ENCODE assay signal across 15 cellular contexts in genomic region chr3:179066058-179066457, GRCh38. TPM values are rescaled to one million over a fixed set of nuclear protein-coding genes. Genes with fewer than 3 reads are reported as not detected.
A peak's percentile ranks its signal among the peaks of the same experiment; 100 is the strongest.
DNase-seq lines count a peak whose midpoint lies in the region; ATAC-seq, FAIRE-seq and TF ChIP-seq lines count a peak whose summit lies in the region.
"Had no signal": no experiment of that assay in that cellular context is flagged by ENCODE, and none has a peak within 500 bp of the region (broad histone marks: within the 10 kb centered on the region; RNA-seq: fewer than 3 reads in every experiment).

No MANE protein-coding gene starts in this region.

- TF ChIP-seq POLR2A in GM12891 (IDR thresholded peaks at IDR 0.05; ENCODE audit: low read depth, low read length) (no peak), transverse colon (IDR thresholded peaks at IDR 0.05) (no peak)

- no peaks in the 10 kb centered on the region for H3K9me3 ChIP-seq in transverse colon
- H3K9me3 ChIP-seq: ascending aorta, pancreas, thoracic aorta had no signal

- H3K36me3 ChIP-seq in transverse colon, result peaks cover 0 to 20% (median 0%) of the 10 kb centered on the region in 4 donors
- H3K36me3 ChIP-seq: pancreas, thoracic aorta had no signal

- no peaks in the 10 kb centered on the region for H3K27me3 Mint-ChIP-seq in activated naive CD4-positive, alpha-beta T cell treated with anti-CD3 and anti-CD28 coated beads, Interleukin-2, amount 50 U/mL, for 24 hours
- H3K27me3 Mint-ChIP-seq in stimulated activated naive B cell treated with anti-CD40 and anti-IgM and Interleukin-4, amounts not matched to agents 10 μg/mL and 1 μg/mL and 100 μg/mL, for 72 hours, result no peaks in the 10 kb centered on the region

- 85 to 95% methylated on average over 4 to 5 of the region's 5 CpGs for WGBS in transverse colon (ENCODE audit: low coverage in 1 of 2), 2 donors

- intact Hi-C loops in transverse colon (cut with DNase I; ENCODE audit: low total_unique reads), result no loop called here

- FAIRE-seq in GM12891 (lab: Jason Lieb, UNC), result no peak
- FAIRE-seq: pancreas had no signal

- no peak overlapping the region for H3K4me3 ChIP-seq in transverse colon
- H3K4me3 ChIP-seq: ascending aorta, pancreas, thoracic aorta had no signal

- TF ChIP-seq EP300 in transverse colon (IDR thresholded peaks at IDR 0.05; ENCODE audit: low read depth), result no peak

- no peaks in the 10 kb centered on the region for H3K27me3 ChIP-seq in transverse colon
- H3K27me3 ChIP-seq: ascending aorta, pancreas had no signal

- ATAC-seq in GM21723 (IDR thresholded peaks at IDR 0.05; ENCODE audit: unreplicated experiment) (peak; percentile 63), HG03108 (IDR thresholded peaks at IDR 0.05; ENCODE audit: unreplicated experiment) (peak; percentile 55)
- peak; percentile 59 to 72 for ATAC-seq in stimulated activated naive B cell treated with anti-CD40 and anti-IgM and Interleukin-4, amounts not matched to agents 10 μg/mL and 1 μg/mL and 100 μg/mL, for 72 hours (replicated peaks)
- ATAC-seq: pancreas had no signal

- no peaks in the 10 kb centered on the region for H3K9me3 Mint-ChIP-seq in activated naive CD4-positive, alpha-beta T cell treated with anti-CD3 and anti-CD28 coated beads, Interleukin-2, amount 50 U/mL, for 24 hours
- H3K9me3 Mint-ChIP-seq in stimulated activated naive B cell treated with anti-CD40 and anti-IgM and Interleukin-4, amounts not matched to agents 10 μg/mL and 1 μg/mL and 100 μg/mL, for 72 hours, result no peaks in the 10 kb centered on the region
- H3K9me3 Mint-ChIP-seq: activated T-helper 1 cell treated with anti-CD3 and anti-CD28 coated beads, Interleukin-12 subunit alpha, Interleukin-12 subunit beta, Interleukin-2, Interleukin-4 antibody, amounts not matched to agents 30 ng/mL and 10 ng/mL and 1 ng/mL, durations not matched to agents 14 hours and 24 hours and 36 hours had no signal

- no peak for DNase-seq in activated naive CD4-positive, alpha-beta T cell treated with Interleukin-2 at 50 U/mL for 16 hours
- DNase-seq in stimulated activated naive B cell treated with anti-CD40 and anti-IgM and Interleukin-4, amounts not matched to agents 10 μg/mL and 1 μg/mL and 100 μg/mL, for 72 hours, result no peak
- DNase-seq in GM12891 (ENCODE audit: insufficient read length, low spot score), result no peak
- DNase-seq in transverse colon, result no peak
- no peak for DNase-seq in occipital lobe (lab: John Stamatoyannopoulos, UW)
- DNase-seq: activated CD4-positive, alpha-beta T cell treated with anti-CD3 and anti-CD28 coated beads for 4 hours; foreskin fibroblast; pancreas had no signal

- H3K4me1 Mint-ChIP-seq in activated naive CD4-positive, alpha-beta T cell treated with anti-CD3 and anti-CD28 coated beads, Interleukin-2, amount 50 U/mL, for 24 hours, result peaks cover 65% of the 10 kb centered on the region
- peaks cover 36 to 57% of the 10 kb centered on the region in 2 donors for H3K4me1 Mint-ChIP-seq in stimulated activated naive B cell treated with anti-CD40 and anti-IgM and Interleukin-4, amounts not matched to agents 10 μg/mL and 1 μg/mL and 100 μg/mL, for 72 hours

- H3K27ac Mint-ChIP-seq in activated naive CD4-positive, alpha-beta T cell treated with anti-CD3 and anti-CD28 coated beads, Interleukin-2, amount 50 U/mL, for 24 hours, result peak overlapping the region; percentile 15
- H3K27ac Mint-ChIP-seq in stimulated activated naive B cell treated with anti-CD40 and anti-IgM and Interleukin-4, amounts not matched to agents 10 μg/mL and 1 μg/mL and 100 μg/mL, for 72 hours, result no peak overlapping the region
- H3K27ac Mint-ChIP-seq: activated T-helper 1 cell treated with anti-CD3 and anti-CD28 coated beads, Interleukin-12 subunit alpha, Interleukin-12 subunit beta, Interleukin-2, Interleukin-4 antibody, amounts not matched to agents 30 ng/mL and 10 ng/mL and 1 ng/mL, durations not matched to agents 14 hours and 24 hours and 36 hours had no signal

- H3K4me3 Mint-ChIP-seq in activated naive CD4-positive, alpha-beta T cell treated with anti-CD3 and anti-CD28 coated beads, Interleukin-2, amount 50 U/mL, for 24 hours, result no peak overlapping the region
- peak overlapping the region; percentile 22 to 33 for H3K4me3 Mint-ChIP-seq in stimulated activated naive B cell treated with anti-CD40 and anti-IgM and Interleukin-4, amounts not matched to agents 10 μg/mL and 1 μg/mL and 100 μg/mL, for 72 hours
- H3K4me3 Mint-ChIP-seq: activated T-helper 1 cell treated with anti-CD3 and anti-CD28 coated beads, Interleukin-12 subunit alpha, Interleukin-12 subunit beta, Interleukin-2, Interleukin-4 antibody, amounts not matched to agents 30 ng/mL and 10 ng/mL and 1 ng/mL, durations not matched to agents 14 hours and 24 hours and 36 hours had no signal

- no peak for TF ChIP-seq CTCF in transverse colon (IDR thresholded peaks at IDR 0.05)

- peaks cover 15% of the 10 kb centered on the region for H3K36me3 Mint-ChIP-seq in activated naive CD4-positive, alpha-beta T cell treated with anti-CD3 and anti-CD28 coated beads, Interleukin-2, amount 50 U/mL, for 24 hours
- peaks cover 44 to 64% of the 10 kb centered on the region in 2 donors for H3K36me3 Mint-ChIP-seq in stimulated activated naive B cell treated with anti-CD40 and anti-IgM and Interleukin-4, amounts not matched to agents 10 μg/mL and 1 μg/mL and 100 μg/mL, for 72 hours

- in situ Hi-C loops in transverse colon (cut with MboI; ENCODE audit: low pct_ligation_motif_present in 1 of 4, low pct_unique_long_range_greater_than_20kb in 1 of 4, low sequenced_read_pairs in 3 of 4), result no loop called here

- H3K27ac ChIP-seq in transverse colon, result no peak overlapping the region
- H3K27ac ChIP-seq: 22Rv1, ascending aorta, pancreas, thoracic aorta had no signal

- peaks cover 0 to 20% (median 10%) of the 10 kb centered on the region in 4 donors for H3K4me1 ChIP-seq in transverse colon

TF ChIP-seq in GM12891, 5 proteins besides CTCF, POLR2A, EP300 and RAD21:
- no peak for TF ChIP-seq POU2F2 (IDR thresholded peaks at IDR 0.05; ENCODE audit: low read depth, low read length)
- TF ChIP-seq PAX5 (IDR thresholded peaks at IDR 0.05; ENCODE audit: insufficient read depth, low read length, severe bottlenecking), result no peak
- no peak for TF ChIP-seq POLR2AphosphoS5 (IDR thresholded peaks at IDR 0.05; ENCODE audit: low read depth, low read length)
- no peak for TF ChIP-seq SPI1 (IDR thresholded peaks at IDR 0.05; ENCODE audit: low read depth, low read length)
- TF ChIP-seq TAF1 (IDR thresholded peaks at IDR 0.05; ENCODE audit: low read depth, low read length), result no peak

RNA-seq across cellular contexts. Expression of gene ZMAT3, which starts 5.6 kb away (rescaled TPM):
- polyA plus RNA-seq in GM12891 (2012; ENCODE audit: low read depth, missing spikeins), result 20.9 TPM
- total RNA-seq in transverse colon (10 to 100 TPM in 2 of 4 donors, 1 to 10 TPM in 2; 6.4 to 11.7 (median 9.7) TPM), occipital lobe (8.6 TPM)
